ENCODE assay signal across 12 cellular contexts in genomic region chr7:116687801-116688201, GRCh38. TPM values are rescaled to one million over a fixed set of nuclear protein-coding genes. Genes with fewer than 3 reads are reported as not detected.
A peak's percentile ranks its signal among the peaks of the same experiment; 100 is the strongest.
DNase-seq lines count a peak whose midpoint lies in the region; ATAC-seq and TF ChIP-seq lines count a peak whose summit lies in the region.
"Had no signal": no experiment of that assay in that cellular context is flagged by ENCODE, and none has a peak within 500 bp of the region (broad histone marks: within the 10 kb centered on the region; RNA-seq: fewer than 3 reads in every experiment).

No MANE protein-coding gene starts in this region.

- no peaks in the 10 kb centered on the region for H3K36me3 Mint-ChIP-seq in WTC11
- H3K36me3 Mint-ChIP-seq in stimulated activated memory B cell treated with anti-CD40 and anti-IgM and Interleukin-4, amounts not matched to agents 10 μg/mL and 1 μg/mL and 100 μg/mL, for 72 hours = no peaks in the 10 kb centered on the region
- H3K36me3 Mint-ChIP-seq: naive thymus-derived CD4-positive, alpha-beta T cell had no signal

- intact Hi-C loops in stomach (cut with DNase I; ENCODE audit: low total_unique reads) = no loop called here

- no peak overlapping the region for H3K27ac Mint-ChIP-seq in WTC11
- H3K27ac Mint-ChIP-seq in stimulated activated memory B cell treated with anti-CD40 and anti-IgM and Interleukin-4, amounts not matched to agents 10 μg/mL and 1 μg/mL and 100 μg/mL, for 72 hours = no peak overlapping the region
- H3K27ac Mint-ChIP-seq: activated B cell treated with CpG ODN at 0.5 μM for 24 hours; activated naive CD4-positive, alpha-beta T cell treated with anti-CD3 and anti-CD28 coated beads for 36 hours; naive thymus-derived CD4-positive, alpha-beta T cell had no signal

- H3K27ac ChIP-seq in hepatocyte (no peak overlapping the region), stomach (peak overlapping the region in 3 of 5 donors; percentile 7 to 59 (median 30))
- H3K27ac ChIP-seq: esophagus muscularis mucosa had no signal

- DNase-seq in HPDE6-E6E7 (ENCODE audit: extremely low spot score) = peak; percentile 57
- no peak for DNase-seq in WTC11 (ENCODE audit: low spot score)
- peak; percentile 20 for DNase-seq in hepatocyte (ENCODE audit: low spot score)
- no peak for DNase-seq in stomach
- no peak for DNase-seq in effector CD8-positive, alpha-beta T cell (lab: John Stamatoyannopoulos, UW)
- no peak for DNase-seq in KG1 (lab: John Stamatoyannopoulos, UW)
- DNase-seq: activated B cell treated with CpG ODN at 0.5 μM for 24 hours; activated naive CD4-positive, alpha-beta T cell treated with anti-CD3 and anti-CD28 coated beads for 36 hours; GDM1; naive thymus-derived CD4-positive, alpha-beta T cell had no signal

- peaks cover 37% of the 10 kb centered on the region for H3K4me1 Mint-ChIP-seq in WTC11
- H3K4me1 Mint-ChIP-seq in stimulated activated memory B cell treated with anti-CD40 and anti-IgM and Interleukin-4, amounts not matched to agents 10 μg/mL and 1 μg/mL and 100 μg/mL, for 72 hours = peaks cover 34% of the 10 kb centered on the region

- H3K27me3 Mint-ChIP-seq in WTC11 (ENCODE audit: low read depth) = no peaks in the 10 kb centered on the region
- peaks cover 50% of the 10 kb centered on the region for H3K27me3 Mint-ChIP-seq in stimulated activated memory B cell treated with anti-CD40 and anti-IgM and Interleukin-4, amounts not matched to agents 10 μg/mL and 1 μg/mL and 100 μg/mL, for 72 hours

- H4K20me1 ChIP-seq in hepatocyte (ENCODE audit: insufficient read depth, poor library complexity, severe bottlenecking) = no peaks in the 10 kb centered on the region

- no peak for TF ChIP-seq CTCF in WTC11 (IDR thresholded peaks at IDR 0.05)
- TF ChIP-seq CTCF in hepatocyte (IDR thresholded peaks at IDR 0.05; ENCODE audit: poor library complexity) = no peak
- no peak for TF ChIP-seq CTCF in stomach (IDR thresholded peaks at IDR 0.05)

- H3K4me2 ChIP-seq in hepatocyte = no peak overlapping the region

- CTCF ChIA-PET in WTC11 (lab: Charles Lee) = no interaction called here

- no peak overlapping the region for H3K4me3 ChIP-seq in hepatocyte
- H3K4me3 ChIP-seq in stomach = no peak overlapping the region
- H3K4me3 ChIP-seq: esophagus muscularis mucosa had no signal

- H3K36me3 ChIP-seq in hepatocyte (replicated peaks; ENCODE audit: insufficient read depth, low read depth) (no peaks in the 10 kb centered on the region), stomach (no peaks in the 10 kb centered on the region)
- H3K36me3 ChIP-seq: esophagus muscularis mucosa had no signal

- 43% methylated on average over 7 of the region's 7 CpGs for WGBS in hepatocyte (ENCODE audit: low lambda C conversion rate, missing lambda C conversion rate)
- WGBS in stomach, 5 donors = 30 to 41% (median 37%) methylated on average over 7 of the region's 7 CpGs

- H3K79me2 ChIP-seq in hepatocyte = peaks cover 29% of the 10 kb centered on the region

- no peaks in the 10 kb centered on the region for H3K4me1 ChIP-seq in hepatocyte (ENCODE audit: insufficient read depth)
- H3K4me1 ChIP-seq in stomach = peaks cover 0 to 9% (median 4%) of the 10 kb centered on the region in 4 donors

- H3K27me3 ChIP-seq in hepatocyte (no peaks in the 10 kb centered on the region), stomach (no peaks in the 10 kb centered on the region)
- H3K27me3 ChIP-seq: esophagus muscularis mucosa had no signal

- ATAC-seq in WTC11 = peak; percentile 71
- ATAC-seq in stimulated activated memory B cell treated with anti-CD40 and anti-IgM and Interleukin-4, amounts not matched to agents 10 μg/mL and 1 μg/mL and 100 μg/mL, for 72 hours = no peak
- ATAC-seq: naive thymus-derived CD4-positive, alpha-beta T cell had no signal

- no peaks in the 10 kb centered on the region for H3K9me2 ChIP-seq in hepatocyte (replicated peaks; ENCODE audit: insufficient read depth)

- H2AFZ ChIP-seq in hepatocyte = no peak overlapping the region

- TF ChIP-seq EP300 in stomach (IDR thresholded peaks at IDR 0.05) = no peak

- POLR2A ChIA-PET in WTC11 (lab: Charles Lee) = no interaction called here

- no peak for TF ChIP-seq POLR2A in stomach (IDR thresholded peaks at IDR 0.05)

- H3K9me3 ChIP-seq in hepatocyte (ENCODE audit: low read depth) (no peaks in the 10 kb centered on the region), stomach (no peaks in the 10 kb centered on the region)
- H3K9me3 ChIP-seq: esophagus muscularis mucosa had no signal

- no peak overlapping the region for H3K4me3 Mint-ChIP-seq in WTC11
- H3K4me3 Mint-ChIP-seq in stimulated activated memory B cell treated with anti-CD40 and anti-IgM and Interleukin-4, amounts not matched to agents 10 μg/mL and 1 μg/mL and 100 μg/mL, for 72 hours = no peak overlapping the region
- H3K4me3 Mint-ChIP-seq: activated B cell treated with CpG ODN at 0.5 μM for 24 hours; activated naive CD4-positive, alpha-beta T cell treated with anti-CD3 and anti-CD28 coated beads for 36 hours; naive thymus-derived CD4-positive, alpha-beta T cell had no signal

- H3K9me3 Mint-ChIP-seq in WTC11 = peaks cover 7% of the 10 kb centered on the region; the same call in 1 of the 2 replicates
- H3K9me3 Mint-ChIP-seq in stimulated activated memory B cell treated with anti-CD40 and anti-IgM and Interleukin-4, amounts not matched to agents 10 μg/mL and 1 μg/mL and 100 μg/mL, for 72 hours = no peaks in the 10 kb centered on the region
- H3K9me3 Mint-ChIP-seq: activated naive CD4-positive, alpha-beta T cell treated with anti-CD3 and anti-CD28 coated beads for 36 hours had no signal

TF ChIP-seq in WTC11, 78 proteins besides CTCF, POLR2A, EP300 and RAD21 (continues in another document):
- TF ChIP-seq SMAD4 (CRISPR knock-in tag; IDR thresholded peaks at IDR 0.05) (no peak), MAX (CRISPR knock-in tag; IDR thresholded peaks at IDR 0.05) (no peak), NFYB (CRISPR knock-in tag; conservative IDR thresholded peaks at IDR 0.05; ENCODE audit: low read depth) (no peak), HMGXB4 (CRISPR knock-in tag; IDR thresholded peaks at IDR 0.05) (no peak), ERG (CRISPR knock-in tag; IDR thresholded peaks at IDR 0.05) (no peak), ZNF232 (CRISPR knock-in tag; IDR thresholded peaks at IDR 0.05) (no peak), NR1H2 (CRISPR knock-in tag; IDR thresholded peaks at IDR 0.05) (no peak), JUN (CRISPR knock-in tag; IDR thresholded peaks at IDR 0.05) (no peak)

RNA-seq across cellular contexts. Expression of gene MET, which starts 15.8 kb away (rescaled TPM):
- total RNA-seq in WTC11 (2021) (9.4 to 12.8 TPM (median 11.6 TPM) in 3 replicates), hepatocyte (29.3 and 35.7 TPM in 2 replicates), stomach (10 to 100 TPM in 3 of 5 donors, 1 to 10 TPM in 1, under 1 TPM in 1; 0.58 to 36.2 (median 14.5) TPM)
- polyA plus RNA-seq in hepatocyte (6.5 and 12.7 TPM in 2 replicates), stomach (1 to 10 TPM; 2.0 to 3.7 (median 2.9) TPM)
- polyA plus RNA-seq: naive thymus-derived CD4-positive, alpha-beta T cell had no signal

Comparison
In these comparisons a context has a peak if more than half of its experiments do, and no peak if none do; other contexts are left out.
1. DNase-seq: peak in HPDE6-E6E7 (single experiment) and hepatocyte (single experiment); none in WTC11 (single experiment), stomach (single experiment), effector CD8-positive, alpha-beta T cell (single experiment) and KG1 (single experiment).